Comparison of ENCODE assay signal across 13 cellular contexts in the genomic region with DNA sequence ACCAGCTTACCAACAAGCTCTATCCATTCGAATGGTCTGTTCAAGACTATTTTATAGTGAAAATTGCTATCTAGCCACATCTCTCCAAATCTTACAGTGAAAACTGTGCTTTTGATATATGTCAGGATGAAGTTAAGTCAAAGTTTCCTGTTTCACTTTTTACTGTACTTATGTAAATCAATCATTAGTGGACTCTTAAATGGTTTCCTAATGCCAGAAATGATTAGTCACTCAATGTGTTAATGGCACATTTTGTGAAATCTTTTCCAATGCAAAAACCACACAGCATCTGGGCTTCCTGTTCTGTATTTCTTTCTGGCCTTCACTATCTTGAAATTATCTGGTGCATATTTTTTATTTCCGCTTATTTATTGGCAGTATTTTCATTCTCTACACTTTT.
DNase-seq lines count a peak whose midpoint lies in the region; ATAC-seq and TF ChIP-seq lines count a peak whose summit lies in the region.
"Had no signal": no experiment of that assay in that cellular context is flagged by ENCODE, and none has a peak within 500 bp of the region (broad histone marks: within the 10 kb centered on the region; RNA-seq: fewer than 3 reads in every experiment).

No MANE protein-coding gene starts in this region.

- CTCF ChIA-PET in CD8-positive, alpha-beta memory T cell (lab: Charles Lee): no interaction called here

- H3K27me3 Mint-ChIP-seq in CD8-positive, alpha-beta memory T cell: peaks cover 9 to 28% of the 10 kb centered on the region in 2 donors

- intact Hi-C loops in colonic mucosa (cut with DNase I): no loop called here

- no peak overlapping the region for H3K9ac ChIP-seq in colonic mucosa (ENCODE audit: low read depth in 2 of 2, low read length in 2 of 2)

- POLR2A ChIA-PET in CD8-positive, alpha-beta memory T cell (lab: Charles Lee): no interaction called here

- H3K4me1 Mint-ChIP-seq in CD8-positive, alpha-beta memory T cell: peaks cover 0 to 6% (median 3%) of the 10 kb centered on the region in 3 donors

- no peaks in the 10 kb centered on the region for H3K27me3 ChIP-seq in CD8-positive, alpha-beta memory T cell (ENCODE audit: insufficient read depth, low read length, poor library complexity, severe bottlenecking)
- H3K27me3 ChIP-seq in colonic mucosa: no peaks in the 10 kb centered on the region
- H3K27me3 ChIP-seq: heart left ventricle, transverse colon had no signal

- H3K36me3 ChIP-seq in CD8-positive, alpha-beta memory T cell (ENCODE audit: insufficient read depth, low read length): no peaks in the 10 kb centered on the region
- H3K36me3 ChIP-seq in colonic mucosa: no peaks in the 10 kb centered on the region
- H3K36me3 ChIP-seq: heart left ventricle, transverse colon had no signal

- H3K36me3 Mint-ChIP-seq in CD8-positive, alpha-beta memory T cell: no peaks in the 10 kb centered on the region
- H3K36me3 Mint-ChIP-seq: naive thymus-derived CD8-positive, alpha-beta T cell had no signal

- no peaks in the 10 kb centered on the region for H3K9me3 ChIP-seq in CD8-positive, alpha-beta memory T cell (ENCODE audit: low read length)
- H3K9me3 ChIP-seq in colonic mucosa: no peaks in the 10 kb centered on the region
- H3K9me3 ChIP-seq: heart left ventricle, transverse colon had no signal

- ATAC-seq in GM18861 (IDR thresholded peaks at IDR 0.05; ENCODE audit: unreplicated experiment): peak; percentile 42
- ATAC-seq: naive thymus-derived CD8-positive, alpha-beta T cell had no signal

- no peaks in the 10 kb centered on the region for H3K9me3 Mint-ChIP-seq in CD8-positive, alpha-beta memory T cell
- H3K9me3 Mint-ChIP-seq: naive thymus-derived CD8-positive, alpha-beta T cell had no signal

- no peak overlapping the region for H3K27ac ChIP-seq in CD8-positive, alpha-beta memory T cell (ENCODE audit: low read depth, low read length)
- no peak overlapping the region for H3K27ac ChIP-seq in colonic mucosa
- H3K27ac ChIP-seq: transverse colon had no signal

- H3K27ac Mint-ChIP-seq in CD8-positive, alpha-beta memory T cell: peak overlapping the region in 1 of 8 donors; percentile 77

- no peak overlapping the region for H3K4me3 Mint-ChIP-seq in CD8-positive, alpha-beta memory T cell
- H3K4me3 Mint-ChIP-seq: naive thymus-derived CD8-positive, alpha-beta T cell had no signal

- H3K4me3 ChIP-seq in cardiac fibroblast (replicated peaks in 1 of 2; ENCODE audit: low read depth in 2 of 2, low read length in 2 of 2) (no peak overlapping the region), colonic mucosa (no peak overlapping the region)
- H3K4me3 ChIP-seq in CD8-positive, alpha-beta memory T cell (ENCODE audit: low read length): no peak overlapping the region
- H3K4me3 ChIP-seq: heart left ventricle, transverse colon had no signal

- no peaks in the 10 kb centered on the region for H3K4me1 ChIP-seq in CD8-positive, alpha-beta memory T cell (ENCODE audit: insufficient read depth, low read length)
- H3K4me1 ChIP-seq in colonic mucosa: no peaks in the 10 kb centered on the region
- H3K4me1 ChIP-seq: transverse colon had no signal

- DNase-seq in M059J (ENCODE audit: low read depth) (peak; percentile 63), cardiac fibroblast (ENCODE audit: low read depth in 2 of 2) (peak; percentile 27 to 71), renal cortical epithelial cell (ENCODE audit: low read depth) (peak; percentile 87), colonic mucosa (no peak), DMS114 treated with DMSO at 0.1 percent for 48 hours (lab: John Stamatoyannopoulos, UW; ENCODE audit: unreplicated experiment) (no peak), NCI-H345 treated with DMSO at 0.1 percent for 48 hours (lab: John Stamatoyannopoulos, UW; ENCODE audit: unreplicated experiment) (no peak)
- no peak for DNase-seq in CD8-positive, alpha-beta memory T cell
- DNase-seq: heart left ventricle; naive thymus-derived CD8-positive, alpha-beta T cell; NCI-H1436; stimulated activated CD4-positive, alpha-beta T cell treated with anti-CD3 and anti-CD28 coated beads, Interleukin-4, amount 100 ng/mL, for 4 hours; transverse colon had no signal

- TF ChIP-seq CTCF in cardiac fibroblast (IDR thresholded peaks at IDR 0.05; ENCODE audit: low read depth, low read length) (no peak), colonic mucosa (IDR thresholded peaks at IDR 0.05) (no peak)

Comparison
In these comparisons a context has a peak if more than half of its experiments do, and no peak if none do; other contexts are left out.
1. DNase-seq: peak in M059J (single experiment), cardiac fibroblast (2 of 2) and renal cortical epithelial cell (single experiment); none in CD8-positive, alpha-beta memory T cell (0 of 5), colonic mucosa (single experiment), DMS114 treated with DMSO at 0.1 percent for 48 hours (single experiment) and NCI-H345 treated with DMSO at 0.1 percent for 48 hours (single experiment).